In the genomic region with DNA sequence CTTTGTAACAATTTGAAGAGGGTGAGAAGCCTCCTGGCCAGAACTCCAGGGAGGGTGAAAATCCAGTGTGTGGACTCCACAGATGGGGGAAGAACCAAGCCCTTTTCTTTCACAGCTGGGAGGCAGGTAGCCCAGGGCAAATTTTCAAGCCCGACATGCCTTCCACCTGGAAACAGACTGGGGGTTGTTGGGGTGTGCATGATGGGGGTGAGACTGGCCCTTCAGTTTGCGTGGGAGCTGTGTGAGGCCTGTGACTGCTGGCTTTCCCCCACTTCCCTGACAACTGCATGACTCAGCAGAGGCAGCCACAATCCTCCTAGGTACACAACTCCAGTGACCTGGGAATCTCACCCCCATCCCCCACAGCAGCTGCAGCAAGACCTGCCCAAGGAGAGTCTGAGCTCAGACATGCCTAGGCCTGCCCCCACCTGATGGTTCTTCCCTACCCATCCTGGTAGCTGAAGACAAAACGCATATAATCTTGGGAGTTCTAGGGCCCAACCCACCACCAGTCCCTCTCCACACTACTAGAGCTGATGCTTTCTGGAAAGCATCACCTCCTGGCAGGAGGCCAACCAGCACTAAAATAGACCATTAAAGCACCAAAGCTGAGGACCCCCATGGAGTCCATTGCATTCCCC, we compare ENCODE assay signal across 1 cellular context.
TF ChIP-seq lines count a peak whose summit lies in the region.

No MANE protein-coding gene starts in this region.

TF ChIP-seq in HEK293, 187 proteins besides CTCF, POLR2A, EP300 and RAD21 (continued from another document):
- TF ChIP-seq, protein P1, sequence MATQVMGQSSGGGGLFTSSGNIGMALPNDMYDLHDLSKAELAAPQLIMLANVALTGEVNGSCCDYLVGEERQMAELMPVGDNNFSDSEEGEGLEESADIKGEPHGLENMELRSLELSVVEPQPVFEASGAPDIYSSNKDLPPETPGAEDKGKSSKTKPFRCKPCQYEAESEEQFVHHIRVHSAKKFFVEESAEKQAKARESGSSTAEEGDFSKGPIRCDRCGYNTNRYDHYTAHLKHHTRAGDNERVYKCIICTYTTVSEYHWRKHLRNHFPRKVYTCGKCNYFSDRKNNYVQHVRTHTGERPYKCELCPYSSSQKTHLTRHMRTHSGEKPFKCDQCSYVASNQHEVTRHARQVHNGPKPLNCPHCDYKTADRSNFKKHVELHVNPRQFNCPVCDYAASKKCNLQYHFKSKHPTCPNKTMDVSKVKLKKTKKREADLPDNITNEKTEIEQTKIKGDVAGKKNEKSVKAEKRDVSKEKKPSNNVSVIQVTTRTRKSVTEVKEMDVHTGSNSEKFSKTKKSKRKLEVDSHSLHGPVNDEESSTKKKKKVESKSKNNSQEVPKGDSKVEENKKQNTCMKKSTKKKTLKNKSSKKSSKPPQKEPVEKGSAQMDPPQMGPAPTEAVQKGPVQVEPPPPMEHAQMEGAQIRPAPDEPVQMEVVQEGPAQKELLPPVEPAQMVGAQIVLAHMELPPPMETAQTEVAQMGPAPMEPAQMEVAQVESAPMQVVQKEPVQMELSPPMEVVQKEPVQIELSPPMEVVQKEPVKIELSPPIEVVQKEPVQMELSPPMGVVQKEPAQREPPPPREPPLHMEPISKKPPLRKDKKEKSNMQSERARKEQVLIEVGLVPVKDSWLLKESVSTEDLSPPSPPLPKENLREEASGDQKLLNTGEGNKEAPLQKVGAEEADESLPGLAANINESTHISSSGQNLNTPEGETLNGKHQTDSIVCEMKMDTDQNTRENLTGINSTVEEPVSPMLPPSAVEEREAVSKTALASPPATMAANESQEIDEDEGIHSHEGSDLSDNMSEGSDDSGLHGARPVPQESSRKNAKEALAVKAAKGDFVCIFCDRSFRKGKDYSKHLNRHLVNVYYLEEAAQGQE (tag by site-specific recombination; IDR thresholded peaks at IDR 0.05), result no peak
- TF ChIP-seq, protein P2, sequence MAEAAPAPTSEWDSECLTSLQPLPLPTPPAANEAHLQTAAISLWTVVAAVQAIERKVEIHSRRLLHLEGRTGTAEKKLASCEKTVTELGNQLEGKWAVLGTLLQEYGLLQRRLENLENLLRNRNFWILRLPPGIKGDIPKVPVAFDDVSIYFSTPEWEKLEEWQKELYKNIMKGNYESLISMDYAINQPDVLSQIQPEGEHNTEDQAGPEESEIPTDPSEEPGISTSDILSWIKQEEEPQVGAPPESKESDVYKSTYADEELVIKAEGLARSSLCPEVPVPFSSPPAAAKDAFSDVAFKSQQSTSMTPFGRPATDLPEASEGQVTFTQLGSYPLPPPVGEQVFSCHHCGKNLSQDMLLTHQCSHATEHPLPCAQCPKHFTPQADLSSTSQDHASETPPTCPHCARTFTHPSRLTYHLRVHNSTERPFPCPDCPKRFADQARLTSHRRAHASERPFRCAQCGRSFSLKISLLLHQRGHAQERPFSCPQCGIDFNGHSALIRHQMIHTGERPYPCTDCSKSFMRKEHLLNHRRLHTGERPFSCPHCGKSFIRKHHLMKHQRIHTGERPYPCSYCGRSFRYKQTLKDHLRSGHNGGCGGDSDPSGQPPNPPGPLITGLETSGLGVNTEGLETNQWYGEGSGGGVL (tag by site-specific recombination; IDR thresholded peaks at IDR 0.05), result peak; percentile 86
- peak; percentile 17; the same call in 1 of the 2 replicates for TF ChIP-seq ZNF169 (tag by site-specific recombination; IDR thresholded peaks at IDR 0.05)
- no peak for TF ChIP-seq ZNF211 (tag by site-specific recombination; IDR thresholded peaks at IDR 0.05; ENCODE audit: low read depth)
- TF ChIP-seq, protein P3, sequence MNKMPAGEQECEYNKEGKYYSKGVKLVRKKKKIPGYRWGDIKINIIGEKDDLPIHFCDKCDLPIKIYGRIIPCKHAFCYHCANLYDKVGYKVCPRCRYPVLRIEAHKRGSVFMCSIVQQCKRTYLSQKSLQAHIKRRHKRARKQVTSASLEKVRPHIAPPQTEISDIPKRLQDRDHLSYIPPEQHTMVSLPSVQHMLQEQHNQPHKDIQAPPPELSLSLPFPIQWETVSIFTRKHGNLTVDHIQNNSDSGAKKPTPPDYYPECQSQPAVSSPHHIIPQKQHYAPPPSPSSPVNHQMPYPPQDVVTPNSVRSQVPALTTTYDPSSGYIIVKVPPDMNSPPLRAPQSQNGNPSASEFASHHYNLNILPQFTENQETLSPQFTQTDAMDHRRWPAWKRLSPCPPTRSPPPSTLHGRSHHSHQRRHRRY (tag by site-specific recombination; IDR thresholded peaks at IDR 0.05), result no peak
- no peak for TF ChIP-seq ZNF658 (tag by site-specific recombination; IDR thresholded peaks at IDR 0.05)
- TF ChIP-seq, protein P4, sequence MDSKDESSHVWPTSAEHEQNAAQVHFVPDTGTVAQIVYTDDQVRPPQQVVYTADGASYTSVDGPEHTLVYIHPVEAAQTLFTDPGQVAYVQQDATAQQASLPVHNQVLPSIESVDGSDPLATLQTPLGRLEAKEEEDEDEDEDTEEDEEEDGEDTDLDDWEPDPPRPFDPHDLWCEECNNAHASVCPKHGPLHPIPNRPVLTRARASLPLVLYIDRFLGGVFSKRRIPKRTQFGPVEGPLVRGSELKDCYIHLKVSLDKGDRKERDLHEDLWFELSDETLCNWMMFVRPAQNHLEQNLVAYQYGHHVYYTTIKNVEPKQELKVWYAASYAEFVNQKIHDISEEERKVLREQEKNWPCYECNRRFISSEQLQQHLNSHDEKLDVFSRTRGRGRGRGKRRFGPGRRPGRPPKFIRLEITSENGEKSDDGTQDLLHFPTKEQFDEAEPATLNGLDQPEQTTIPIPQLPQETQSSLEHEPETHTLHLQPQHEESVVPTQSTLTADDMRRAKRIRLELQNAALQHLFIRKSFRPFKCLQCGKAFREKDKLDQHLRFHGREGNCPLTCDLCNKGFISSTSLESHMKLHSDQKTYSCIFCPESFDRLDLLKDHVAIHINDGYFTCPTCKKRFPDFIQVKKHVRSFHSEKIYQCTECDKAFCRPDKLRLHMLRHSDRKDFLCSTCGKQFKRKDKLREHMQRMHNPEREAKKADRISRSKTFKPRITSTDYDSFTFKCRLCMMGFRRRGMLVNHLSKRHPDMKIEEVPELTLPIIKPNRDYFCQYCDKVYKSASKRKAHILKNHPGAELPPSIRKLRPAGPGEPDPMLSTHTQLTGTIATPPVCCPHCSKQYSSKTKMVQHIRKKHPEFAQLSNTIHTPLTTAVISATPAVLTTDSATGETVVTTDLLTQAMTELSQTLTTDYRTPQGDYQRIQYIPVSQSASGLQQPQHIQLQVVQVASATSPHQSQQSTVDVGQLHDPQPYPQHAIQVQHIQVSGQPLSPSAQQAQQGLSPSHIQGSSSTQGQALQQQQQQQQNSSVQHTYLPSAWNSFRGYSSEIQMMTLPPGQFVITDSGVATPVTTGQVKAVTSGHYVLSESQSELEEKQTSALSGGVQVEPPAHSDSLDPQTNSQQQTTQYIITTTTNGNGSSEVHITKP (tag by site-specific recombination; IDR thresholded peaks at IDR 0.05), result peak; percentile 62
